ENCODE assay signal across 21 cellular contexts in the genomic region with DNA sequence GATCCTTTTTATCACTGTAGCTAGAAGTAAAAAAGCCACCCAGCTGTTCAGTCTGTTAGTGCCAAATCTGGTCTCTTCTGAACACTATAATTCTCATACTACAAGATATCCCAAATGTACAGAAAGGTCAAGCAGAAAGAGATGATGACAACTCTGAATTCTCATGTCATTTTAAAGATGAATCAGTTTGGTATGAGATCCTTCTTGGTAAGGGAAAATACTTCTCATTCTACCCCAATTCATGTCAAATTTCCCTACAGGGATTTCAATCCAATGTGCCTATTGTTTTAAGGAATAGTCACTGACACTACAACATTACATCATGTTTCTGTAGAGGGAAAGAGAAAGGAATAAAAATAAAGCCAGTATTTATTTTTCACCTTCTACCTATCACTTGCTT.
"Had no signal": no experiment of that assay in that cellular context is flagged by ENCODE, and none has a peak within 500 bp of the region (broad histone marks: within the 10 kb centered on the region; RNA-seq: fewer than 3 reads in every experiment).

No MANE protein-coding gene starts in this region.

- H3K9me3 ChIP-seq: SJSA1 had no signal

- H3K4me1 ChIP-seq: SJSA1 had no signal

- H3K27ac ChIP-seq: KMS-11, SJSA1, SK-N-MC had no signal

- H3K36me3 ChIP-seq: SJSA1 had no signal

- H3K9ac ChIP-seq: KMS-11 had no signal

- H3K27me3 ChIP-seq: SJSA1 had no signal

- H3K4me2 ChIP-seq: KMS-11 had no signal

- H3K4me3 ChIP-seq: K562, SJSA1, SK-N-MC had no signal

- FAIRE-seq: K562, RCC 7860 had no signal

- DNase-seq: Kasumi-1, MV-4-11, NCI-H1105 treated with DMSO at 0.1 percent for 48 hours, NCI-H1417 treated with DMSO at 0.1 percent for 48 hours, NCI-H146, NCI-H1694 treated with DMSO at 0.1 percent for 48 hours, NCI-H2029, NCI-H2081 treated with DMSO at 0.1 percent for 48 hours, NCI-H2171, NCI-H510A, NCI-H524 treated with DMSO at 0.1 percent for 48 hours, NCI-H69, NCI-H774, Right ventricle myocardium superior, RPMI8226, SIG-M5 had no signal
